Comparison of ENCODE assay signal across 8 cellular contexts in genomic region chr20:13819885-13820645, GRCh38. TPM values are rescaled to one million over a fixed set of nuclear protein-coding genes. Genes with fewer than 3 reads are reported as not detected.
A peak's percentile ranks its signal among the peaks of the same experiment; 100 is the strongest.
DNase-seq lines count a peak whose midpoint lies in the region; ATAC-seq, FAIRE-seq and TF ChIP-seq lines count a peak whose summit lies in the region.

No MANE protein-coding gene starts in this region.

- no peaks in the 10 kb centered on the region for H3K27me3 ChIP-seq in CD4-positive, CD25-positive, alpha-beta regulatory T cell (ENCODE audit: control insufficient read depth, insufficient read depth, low read length)

- peak; percentile 58 for TF ChIP-seq CTCF in nephron progenitor cell (IDR thresholded peaks at IDR 0.05)

- no peak overlapping the region for H3K4me3 ChIP-seq in CD4-positive, CD25-positive, alpha-beta regulatory T cell (ENCODE audit: low read depth, low read length)

- DNase-seq in CD4-positive, CD25-positive, alpha-beta regulatory T cell = peak in 2 of 3 donors; percentile 26 to 71
- DNase-seq in NCI-H146 (lab: John Stamatoyannopoulos, UW) = peak; percentile 51
- DNase-seq in SW480 (ENCODE audit: low spot score) = peak; percentile 78
- peak; percentile 40 to 60 for DNase-seq in erythroblast (lab: John Stamatoyannopoulos, UW)
- peak; percentile 8 for DNase-seq in nephron progenitor cell
- no peak for DNase-seq in GM12892 (ENCODE audit: insufficient read length)

- TF ChIP-seq POLR2A in erythroblast (IDR thresholded peaks at IDR 0.05; ENCODE audit: low read length) (no peak), GM12892 (IDR thresholded peaks at IDR 0.05; ENCODE audit: low read depth, low read length) (no peak)

- ATAC-seq in CD4-positive, CD25-positive, alpha-beta regulatory T cell (ENCODE audit: low read depth in 2 of 2) = peak; percentile 67 to 71
- ATAC-seq in GM18858 (IDR thresholded peaks at IDR 0.05; ENCODE audit: unreplicated experiment) = peak; percentile 80
- ATAC-seq in HG02943 (IDR thresholded peaks at IDR 0.05; ENCODE audit: low read depth, unreplicated experiment) = peak; percentile 76

- H3K27ac Mint-ChIP-seq in CD4-positive, CD25-positive, alpha-beta regulatory T cell = peak overlapping the region in 1 of 3 donors; percentile 9
- no peak overlapping the region for H3K27ac Mint-ChIP-seq in nephron progenitor cell

- H3K4me1 ChIP-seq in CD4-positive, CD25-positive, alpha-beta regulatory T cell (ENCODE audit: control insufficient read depth, insufficient read depth, low read length, poor library complexity, severe bottlenecking) = no peaks in the 10 kb centered on the region

- FAIRE-seq in GM12892 (lab: Jason Lieb, UNC) = no peak

- no peaks in the 10 kb centered on the region for H3K9me3 Mint-ChIP-seq in CD4-positive, CD25-positive, alpha-beta regulatory T cell
- no peaks in the 10 kb centered on the region for H3K9me3 Mint-ChIP-seq in nephron progenitor cell

- H3K4me1 Mint-ChIP-seq in CD4-positive, CD25-positive, alpha-beta regulatory T cell = peaks cover 0 to 7% (median 6%) of the 10 kb centered on the region in 4 donors
- no peaks in the 10 kb centered on the region for H3K4me1 Mint-ChIP-seq in nephron progenitor cell

- peaks cover 31% of the 10 kb centered on the region for H3K36me3 ChIP-seq in CD4-positive, CD25-positive, alpha-beta regulatory T cell (ENCODE audit: control insufficient read depth, insufficient read depth, low read length)

- no peaks in the 10 kb centered on the region for H3K27me3 Mint-ChIP-seq in CD4-positive, CD25-positive, alpha-beta regulatory T cell
- peaks cover 5% of the 10 kb centered on the region for H3K27me3 Mint-ChIP-seq in nephron progenitor cell (ENCODE audit: low read depth, poor library complexity)

- H3K4me3 Mint-ChIP-seq in CD4-positive, CD25-positive, alpha-beta regulatory T cell = no peak overlapping the region
- no peak overlapping the region for H3K4me3 Mint-ChIP-seq in nephron progenitor cell

- H3K9me3 ChIP-seq in CD4-positive, CD25-positive, alpha-beta regulatory T cell (ENCODE audit: control insufficient read depth in 2 of 2, low read length in 2 of 2) = no peaks in the 10 kb centered on the region

- H3K36me3 Mint-ChIP-seq in CD4-positive, CD25-positive, alpha-beta regulatory T cell = peaks cover 19% of the 10 kb centered on the region
- peaks cover 16% of the 10 kb centered on the region for H3K36me3 Mint-ChIP-seq in nephron progenitor cell (ENCODE audit: low read depth)

- H3K27ac ChIP-seq in CD4-positive, CD25-positive, alpha-beta regulatory T cell (ENCODE audit: insufficient read depth, low read length, poor library complexity, severe bottlenecking) = no peak overlapping the region

RNA-seq across cellular contexts. Expression of gene NDUFAF5, which starts 35.2 kb away (rescaled TPM):
- total RNA-seq in CD4-positive, CD25-positive, alpha-beta regulatory T cell = 51.4 TPM
- polyA plus RNA-seq in CD4-positive, CD25-positive, alpha-beta regulatory T cell = 10 to 100 TPM in 3 of 4 donors, 1 to 10 TPM in 1; 7.3 to 17.8 (median 11.2) TPM
- polyA plus RNA-seq in GM12892 (2012; ENCODE audit: missing spikeins) = 20.9 TPM

RNA-seq across cellular contexts. Expression of gene ESF1, which starts 35.3 kb away (rescaled TPM):
- 8.5 TPM for total RNA-seq in CD4-positive, CD25-positive, alpha-beta regulatory T cell
- polyA plus RNA-seq in CD4-positive, CD25-positive, alpha-beta regulatory T cell = 1 to 10 TPM; 4.1 to 5.0 (median 4.6) TPM
- polyA plus RNA-seq in GM12892 (2012; ENCODE audit: missing spikeins) = 19.8 TPM
